ENCODE assay signal across 14 cellular contexts in the genomic region with DNA sequence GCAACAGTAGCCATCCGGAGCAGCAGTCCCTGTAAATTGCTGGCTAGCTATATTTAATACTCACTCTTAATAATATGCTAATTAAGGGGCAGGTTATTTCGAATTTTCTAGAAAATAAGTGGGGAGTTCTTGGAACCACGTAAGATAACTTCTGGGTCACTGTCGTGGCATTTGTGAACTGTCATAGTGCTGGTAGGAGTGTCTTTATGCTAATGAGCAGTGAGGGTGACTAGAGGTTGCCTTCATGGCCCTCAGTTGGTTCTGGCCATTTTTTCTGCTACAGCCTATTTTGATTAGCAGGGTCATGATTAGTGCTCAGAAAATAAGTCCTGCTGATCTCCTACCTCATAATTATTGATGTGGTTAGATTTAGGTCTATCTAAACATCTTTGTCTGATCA.
A peak's percentile ranks its signal among the peaks of the same experiment; 100 is the strongest.
DNase-seq lines count a peak whose midpoint lies in the region; ATAC-seq and TF ChIP-seq lines count a peak whose summit lies in the region.
"Had no signal": no experiment of that assay in that cellular context is flagged by ENCODE, and none has a peak within 500 bp of the region (broad histone marks: within the 10 kb centered on the region; RNA-seq: fewer than 3 reads in every experiment).

No MANE protein-coding gene starts in this region.

- no TSS peak for BruUV-seq in IMR-90 (replicated peaks; lab: Mats Ljungman, UMichigan)

- H3K79me2 ChIP-seq in ACC112 (ENCODE audit: control insufficient read depth, insufficient read depth, low read length, unreplicated experiment): peaks cover 2% of the 10 kb centered on the region

- H3K4me3 Mint-ChIP-seq in mesothelial cell of epicardium: no peak overlapping the region
- no peak overlapping the region for H3K4me3 Mint-ChIP-seq in stimulated activated effector memory CD8-positive, alpha-beta T cell treated with anti-CD3 and anti-CD28 coated beads, Interleukin-12 subunit alpha, Interleukin-12 subunit beta, amount 100 ng/mL, for 72 hours
- H3K4me3 Mint-ChIP-seq: CD4-positive, alpha-beta T cell; GM23338 had no signal

- H3K9me1 ChIP-seq in IMR-90 (ENCODE audit: insufficient read depth, low read length): peaks cover 2% of the 10 kb centered on the region; the same call in 1 of the 2 replicates

- no peaks in the 10 kb centered on the region for H3K27me3 Mint-ChIP-seq in mesothelial cell of epicardium (ENCODE audit: low read depth)

- no peak overlapping the region for H3K9ac ChIP-seq in IMR-90 (ENCODE audit: low read depth, low read length)

- H2BK120ac ChIP-seq in IMR-90 (ENCODE audit: low read depth, low read length): no peak overlapping the region

- no peak overlapping the region for H2AK9ac ChIP-seq in IMR-90 (replicated peaks; ENCODE audit: low read depth, low read length, poor library complexity)

- H3K27me3 ChIP-seq in ACC112 (ENCODE audit: insufficient read depth, low read length): no peaks in the 10 kb centered on the region
- no peaks in the 10 kb centered on the region for H3K27me3 ChIP-seq in IMR-90 (ENCODE audit: control insufficient read depth, insufficient read depth, low read length)
- no peaks in the 10 kb centered on the region for H3K27me3 ChIP-seq in brain microvascular endothelial cell (replicated peaks)

- H2AK5ac ChIP-seq in IMR-90 (ENCODE audit: low read depth, low read length): 0 out of 2 replicates have a peak overlapping the region, but pooled peaks have one; percentile 7

- H3K23ac ChIP-seq in IMR-90 (ENCODE audit: low read depth, low read length): no peak overlapping the region

- POLR2A ChIA-PET in IMR-90 (lab: Charles Lee; ENCODE audit: unreplicated experiment): no interaction called here

- H3K56ac ChIP-seq in IMR-90 (ENCODE audit: extremely low read depth, insufficient read depth, low read length): no peak overlapping the region

- dilution Hi-C loops in IMR-90 (cut with HindIII; ENCODE audit: low sequenced_read_pairs, unreplicated experiment): no loop called here

- no peak for TF ChIP-seq RAD21 in IMR-90 (IDR thresholded peaks at IDR 0.05; ENCODE audit: low read length)

- TF ChIP-seq POLR2A in IMR-90 (IDR thresholded peaks at IDR 0.05; ENCODE audit: low read depth, low read length) (no peak), erythroblast (IDR thresholded peaks at IDR 0.05; ENCODE audit: low read length) (no peak)

- peaks cover 34 to 61% of the 10 kb centered on the region in 2 experiments for H3K79me1 ChIP-seq in IMR-90 (ENCODE audit: low read depth in 1 of 2, low read length in 2 of 2)

- no peak overlapping the region for H3K4me3 ChIP-seq in ACC112 (ENCODE audit: low read depth, low read length)
- H3K4me3 ChIP-seq in IMR-90 (ENCODE audit: insufficient read depth, low read depth, low read length): no peak overlapping the region
- H3K4me3 ChIP-seq in brain microvascular endothelial cell (ENCODE audit: low read depth, low read length): no peak overlapping the region
- H3K4me3 ChIP-seq: GM23338 had no signal

- H3K18ac ChIP-seq in IMR-90 (ENCODE audit: low read depth, low read length): no peak overlapping the region

- no peak for ATAC-seq in IMR-90 (ENCODE audit: low read depth)
- no peak for ATAC-seq in stimulated activated effector memory CD8-positive, alpha-beta T cell treated with anti-CD3 and anti-CD28 coated beads, Interleukin-12 subunit alpha, Interleukin-12 subunit beta, amount 100 ng/mL, for 72 hours
- ATAC-seq: GM23338 had no signal

- WGBS in IMR-90 (ENCODE audit: extremely low coverage in 2 of 2, insufficient read length in 1 of 2), 2 experiments: no CpG with 5 or more reads among the region's 4 CpGs

- H2BK5ac ChIP-seq in IMR-90 (ENCODE audit: low read depth, low read length, poor library complexity, severe bottlenecking): no peak overlapping the region

- no peak overlapping the region for H4K91ac ChIP-seq in IMR-90 (ENCODE audit: insufficient read depth, low read depth, low read length)

- H3K4me2 ChIP-seq in IMR-90 (ENCODE audit: low read depth, low read length): no peak overlapping the region
- H3K4me2 ChIP-seq: GM23338 had no signal

- no peak overlapping the region for H4K8ac ChIP-seq in IMR-90 (ENCODE audit: low read depth in 2 of 2, low read length in 2 of 2)

- H2AFZ ChIP-seq in ACC112 (ENCODE audit: low read length, unreplicated experiment) (no peak overlapping the region), IMR-90 (replicated peaks; ENCODE audit: low read length, poor library complexity) (no peak overlapping the region)
- H2AFZ ChIP-seq: GM23338 had no signal

- H3K9me3 Mint-ChIP-seq in mesothelial cell of epicardium: peaks cover 16% of the 10 kb centered on the region
- no peaks in the 10 kb centered on the region for H3K9me3 Mint-ChIP-seq in stimulated activated effector memory CD8-positive, alpha-beta T cell treated with anti-CD3 and anti-CD28 coated beads, Interleukin-12 subunit alpha, Interleukin-12 subunit beta, amount 100 ng/mL, for 72 hours
- H3K9me3 Mint-ChIP-seq: CD4-positive, alpha-beta T cell; GM23338 had no signal

- no peak overlapping the region for H2BK20ac ChIP-seq in IMR-90 (ENCODE audit: low read depth, low read length)

- no peak overlapping the region for H3K27ac Mint-ChIP-seq in mesothelial cell of epicardium
- H3K27ac Mint-ChIP-seq in stimulated activated effector memory CD8-positive, alpha-beta T cell treated with anti-CD3 and anti-CD28 coated beads, Interleukin-12 subunit alpha, Interleukin-12 subunit beta, amount 100 ng/mL, for 72 hours: no peak overlapping the region
- H3K27ac Mint-ChIP-seq: CD4-positive, alpha-beta T cell; GM23338 had no signal

- TF ChIP-seq CTCF in IMR-90 (conservative IDR thresholded peaks at IDR 0.05; ENCODE audit: low read depth, low read length) (no peak), brain microvascular endothelial cell (IDR thresholded peaks at IDR 0.05; ENCODE audit: low read depth, low read length, missing control alignments) (no peak), mesothelial cell of epicardium (IDR thresholded peaks at IDR 0.05; ENCODE audit: unreplicated experiment) (no peak)

- H3K9me3 ChIP-seq in IMR-90 (ENCODE audit: control insufficient read depth, insufficient read depth, low read length): no peaks in the 10 kb centered on the region
- H3K9me3 ChIP-seq: Caco-2 had no signal

- peaks cover 7% of the 10 kb centered on the region for H3K4me1 Mint-ChIP-seq in mesothelial cell of epicardium
- H3K4me1 Mint-ChIP-seq in stimulated activated effector memory CD8-positive, alpha-beta T cell treated with anti-CD3 and anti-CD28 coated beads, Interleukin-12 subunit alpha, Interleukin-12 subunit beta, amount 100 ng/mL, for 72 hours: peaks cover 5% of the 10 kb centered on the region

- no peaks in the 10 kb centered on the region for H4K20me1 ChIP-seq in IMR-90 (ENCODE audit: insufficient read depth, low read length)

- no peak overlapping the region for H2BK15ac ChIP-seq in IMR-90 (ENCODE audit: low read depth, low read length)

- intact Hi-C loops in IMR-90 (cut with micrococcal nuclease): no loop called here

- 0 out of 2 replicates have a peak overlapping the region, but pooled peaks have one; percentile 19 for H3K14ac ChIP-seq in IMR-90 (replicated peaks; ENCODE audit: low read depth, low read length)

- CTCF ChIA-PET in IMR-90 (lab: Yijun Ruan, JAX): no interaction called here

- H3K36me3 Mint-ChIP-seq in mesothelial cell of epicardium: peaks cover 14% of the 10 kb centered on the region
- peaks cover 5% of the 10 kb centered on the region for H3K36me3 Mint-ChIP-seq in stimulated activated effector memory CD8-positive, alpha-beta T cell treated with anti-CD3 and anti-CD28 coated beads, Interleukin-12 subunit alpha, Interleukin-12 subunit beta, amount 100 ng/mL, for 72 hours

- no peak overlapping the region for H4K5ac ChIP-seq in IMR-90 (ENCODE audit: low read depth, low read length)

- in situ Hi-C loops in IMR-90 (cut with MboI; ENCODE audit: low sequenced_read_pairs): no loop called here
- in situ Hi-C loops in brain microvascular endothelial cell (cut with HindIII; ENCODE audit: low pct_ligation_motif_present, low sequenced_read_pairs): no loop called here

- H3K27ac ChIP-seq in ACC112 (ENCODE audit: low read depth, low read length): peak overlapping the region; percentile 81; the same call in 1 of the 2 replicates
- no peak overlapping the region for H3K27ac ChIP-seq in IMR-90 (ENCODE audit: insufficient read depth, low read length)
- H3K27ac ChIP-seq in brain microvascular endothelial cell: peak overlapping the region; percentile 26
- H3K27ac ChIP-seq: C4-2B, HL-60 had no signal

- peaks cover 49% of the 10 kb centered on the region for H3K4me1 ChIP-seq in ACC112 (ENCODE audit: control insufficient read depth, insufficient read depth, low read length, unreplicated experiment)
- H3K4me1 ChIP-seq in IMR-90 (ENCODE audit: control insufficient read depth, insufficient read depth, low read length): peaks cover 10% of the 10 kb centered on the region; the same call in 1 of the 2 replicates
- H3K4me1 ChIP-seq: Caco-2 had no signal

- DNase-seq in IMR-90: no peak
- DNase-seq in brain microvascular endothelial cell: no peak
- DNase-seq in erythroblast (lab: John Stamatoyannopoulos, UW): peak; percentile 54 to 59
- DNase-seq in NCI-H510A (lab: John Stamatoyannopoulos, UW): no peak
- no peak for DNase-seq in mesothelial cell of epicardium (ENCODE audit: low spot score in 2 of 2, unreplicated experiment in 2 of 2)
- DNase-seq in stimulated activated effector memory CD8-positive, alpha-beta T cell treated with anti-CD3 and anti-CD28 coated beads, Interleukin-12 subunit alpha, Interleukin-12 subunit beta, amount 100 ng/mL, for 72 hours (ENCODE audit: low spot score in 2 of 2): no peak
- DNase-seq: AML-193; Caco-2; CD4-positive, alpha-beta T cell; HCEC 1CT had no signal

- H3K36me3 ChIP-seq in ACC112 (ENCODE audit: insufficient read depth, low read length): peaks cover 33% of the 10 kb centered on the region
- H3K36me3 ChIP-seq in IMR-90 (ENCODE audit: control insufficient read depth, insufficient read depth, low read length): peaks cover 22% of the 10 kb centered on the region
- H3K36me3 ChIP-seq in brain microvascular endothelial cell (replicated peaks): peaks cover 39% of the 10 kb centered on the region

- H3K4ac ChIP-seq in IMR-90 (ENCODE audit: low read depth, low read length): 0 out of 2 replicates have a peak overlapping the region, but pooled peaks have one; percentile 21

TF ChIP-seq in IMR-90, 13 proteins besides CTCF, POLR2A, EP300 and RAD21:
- TF ChIP-seq RFX5 (IDR thresholded peaks at IDR 0.05; ENCODE audit: low read depth, low read length): no peak
- no peak for TF ChIP-seq BHLHE40 (IDR thresholded peaks at IDR 0.05; ENCODE audit: low read depth, low read length)
- no peak for TF ChIP-seq MAFK (IDR thresholded peaks at IDR 0.05; ENCODE audit: low read depth, low read length)
- TF ChIP-seq NFE2L2 (IDR thresholded peaks at IDR 0.05; ENCODE audit: low read depth, low read length): no peak

Comparison
In these comparisons a context has a peak if more than half of its experiments do, and no peak if none do; other contexts are left out.
1. DNase-seq: peak in erythroblast (2 of 2); none in IMR-90 (single experiment), brain microvascular endothelial cell (single experiment), NCI-H510A (single experiment), mesothelial cell of epicardium (0 of 2) and stimulated activated effector memory CD8-positive, alpha-beta T cell treated with anti-CD3 and anti-CD28 coated beads, Interleukin-12 subunit alpha, Interleukin-12 subunit beta, amount 100 ng/mL, for 72 hours (0 of 2).